ENCODE assay signal across 8 cellular contexts in genomic region chr6:30683137-30683979, GRCh38. TPM values are rescaled to one million over a fixed set of nuclear protein-coding genes. Genes with fewer than 3 reads are reported as not detected.
DNase-seq lines count a peak whose midpoint lies in the region; ATAC-seq and TF ChIP-seq lines count a peak whose summit lies in the region.

No MANE protein-coding gene starts in this region.

- peak overlapping the region; percentile 87 for H3K4me3 ChIP-seq in BJ (ENCODE audit: low read depth, low read length)
- H3K4me3 ChIP-seq in NB4 (ENCODE audit: low read depth, low read length), result peak overlapping the region; percentile 78

- no peaks in the 10 kb centered on the region for H3K9me3 Mint-ChIP-seq in nephron

- TF ChIP-seq CTCF in BJ (IDR thresholded peaks at IDR 0.05; ENCODE audit: insufficient read depth, low read depth, low read length) (no peak), NB4 (IDR thresholded peaks at IDR 0.05; ENCODE audit: low read depth, low read length) (no peak), nephron (IDR thresholded peaks at IDR 0.05; ENCODE audit: unreplicated experiment in 3 of 3) (no peak)

- peak overlapping the region; percentile 53 to 82 (median 62) for H3K27ac Mint-ChIP-seq in nephron

- peaks cover 76% of the 10 kb centered on the region for H3K4me1 Mint-ChIP-seq in nephron

- no peaks in the 10 kb centered on the region for H3K27me3 Mint-ChIP-seq in nephron (ENCODE audit: low read depth)

- POLR2A ChIA-PET in BJ (lab: Charles Lee), result no interaction called here

- no peaks in the 10 kb centered on the region for H3K27me3 ChIP-seq in BJ (ENCODE audit: control insufficient read depth, insufficient read depth, low read length)

- no peak for DNase-seq in BJ (ENCODE audit: low read depth)
- DNase-seq in NB4 (ENCODE audit: low read depth), result peak; percentile 32
- DNase-seq in dermis blood vessel endothelial cell, result peak; percentile 51
- DNase-seq in activated CD8-positive, alpha-beta memory T cell treated with anti-CD3 and anti-CD28 coated beads, Interleukin-2, amount 50 U/mL, for 4 hours, result no peak

- TF ChIP-seq POLR2A in NB4 (IDR thresholded peaks at IDR 0.05; ENCODE audit: extremely low read depth, insufficient read length), result no peak

- peak overlapping the region; percentile 82 to 89 (median 89) for H3K4me3 Mint-ChIP-seq in nephron

- CTCF ChIA-PET in BJ (lab: Yijun Ruan, JAX), result interaction anchor here (1.0 to 17.2 kb wide), 5 partner anchors 11 to 403 kb away, joined by 3 to 387 read pairs (median 4); partner anchors contain the start of genes DHX16, IER3, MDC1 and TUBB

- ATAC-seq in GM21360 (IDR thresholded peaks at IDR 0.05; ENCODE audit: unreplicated experiment) (no peak), GM21381 (IDR thresholded peaks at IDR 0.05; ENCODE audit: unreplicated experiment) (no peak), HG02759 (IDR thresholded peaks at IDR 0.05; ENCODE audit: unreplicated experiment) (no peak)

- peaks cover 25% of the 10 kb centered on the region for H3K36me3 Mint-ChIP-seq in nephron (ENCODE audit: low read depth)

- peaks cover 11% of the 10 kb centered on the region for H3K36me3 ChIP-seq in BJ (ENCODE audit: control insufficient read depth, insufficient read depth, low read length)

RNA-seq across cellular contexts. Expression of gene PPP1R18, which starts 3.1 kb away (rescaled TPM):
- polyA plus RNA-seq in BJ (2011; rRNA removed), result 87.5 and 121 TPM in 2 replicates
- polyA minus RNA-seq in BJ (2011; rRNA and poly(A)+ RNA removed), result 63.2 and 74.2 TPM in 2 replicates
- 41.7 and 64.8 TPM in 2 replicates for total RNA-seq in dermis blood vessel endothelial cell

RNA-seq across cellular contexts. Expression of gene NRM, which starts 7.4 kb away (rescaled TPM):
- 12.6 and 19.7 TPM in 2 replicates for polyA plus RNA-seq in BJ (2011; rRNA removed)
- 8.8 and 13.5 TPM in 2 replicates for polyA minus RNA-seq in BJ (2011; rRNA and poly(A)+ RNA removed)
- total RNA-seq in dermis blood vessel endothelial cell, result 3.1 and 4.6 TPM in 2 replicates

RNA-seq across cellular contexts. Expression of gene DHX16, which starts 10.6 kb away (rescaled TPM):
- polyA plus RNA-seq in BJ (2011; rRNA removed), result 25.1 and 44.5 TPM in 2 replicates
- polyA minus RNA-seq in BJ (2011; rRNA and poly(A)+ RNA removed), result 26.6 and 33.1 TPM in 2 replicates
- 39.3 and 52.6 TPM in 2 replicates for total RNA-seq in dermis blood vessel endothelial cell

RNA-seq across cellular contexts. Expression of gene MDC1, which starts 33.7 kb away (rescaled TPM):
- polyA plus RNA-seq in BJ (2011; rRNA removed), result 5.1 and 7.5 TPM in 2 replicates
- polyA minus RNA-seq in BJ (2011; rRNA and poly(A)+ RNA removed), result 5.0 and 24.5 TPM in 2 replicates
- 6.3 and 12.5 TPM in 2 replicates for total RNA-seq in dermis blood vessel endothelial cell

RNA-seq across cellular contexts. Expression of gene C6orf136, which starts 36.4 kb away (rescaled TPM):
- polyA plus RNA-seq in BJ (2011; rRNA removed), result 5.4 and 6.0 TPM in 2 replicates
- 8.1 and 13.6 TPM in 2 replicates for polyA minus RNA-seq in BJ (2011; rRNA and poly(A)+ RNA removed)
- total RNA-seq in dermis blood vessel endothelial cell, result 3.5 and 9.9 TPM in 2 replicates

Comparison
In these comparisons a context has a peak if more than half of its experiments do, and no peak if none do; other contexts are left out.
1. DNase-seq: peak in NB4 (single experiment) and dermis blood vessel endothelial cell (single experiment); none in BJ (single experiment) and activated CD8-positive, alpha-beta memory T cell treated with anti-CD3 and anti-CD28 coated beads, Interleukin-2, amount 50 U/mL, for 4 hours (single experiment).